In genomic region chr1:197198333-197198732, GRCh38 we compare ENCODE assay signal across 10 cellular contexts. TPM values are rescaled to one million over a fixed set of nuclear protein-coding genes. Genes with fewer than 3 reads are reported as not detected.
DNase-seq lines count a peak whose midpoint lies in the region; ATAC-seq and TF ChIP-seq lines count a peak whose summit lies in the region.
"Had no signal": no experiment of that assay in that cellular context is flagged by ENCODE, and none has a peak within 500 bp of the region (broad histone marks: within the 10 kb centered on the region; RNA-seq: fewer than 3 reads in every experiment).

No MANE protein-coding gene starts in this region.

- H3K9me3 Mint-ChIP-seq in Calu3 (ENCODE audit: low read depth, unreplicated experiment) (no peaks in the 10 kb centered on the region), neural progenitor cell (no peaks in the 10 kb centered on the region)
- H3K9me3 Mint-ChIP-seq in effector memory CD8-positive, alpha-beta T cell: no peaks in the 10 kb centered on the region

- H4K20me1 ChIP-seq in neural progenitor cell (ENCODE audit: low read depth): no peaks in the 10 kb centered on the region

- H3K79me2 ChIP-seq in neural progenitor cell (ENCODE audit: low read depth): peaks cover 72% of the 10 kb centered on the region

- TF ChIP-seq CTCF in Calu3 (IDR thresholded peaks at IDR 0.05; ENCODE audit: unreplicated experiment) (no peak), neural progenitor cell (IDR thresholded peaks at IDR 0.05) (no peak)

- H3F3A ChIP-seq in neural progenitor cell (ENCODE audit: low read depth): peaks cover 8% of the 10 kb centered on the region

- H3K4me3 ChIP-seq in NT2/D1 (ENCODE audit: insufficient read length, low read depth) (peak overlapping the region; percentile 11), neural progenitor cell (peak overlapping the region; percentile 89)

- peak overlapping the region; percentile 7 for H3K4me3 Mint-ChIP-seq in Calu3 (ENCODE audit: low read depth, unreplicated experiment)
- H3K4me3 Mint-ChIP-seq in effector memory CD8-positive, alpha-beta T cell: peak overlapping the region; percentile 91 to 95
- H3K4me3 Mint-ChIP-seq in neural progenitor cell: peak overlapping the region; percentile 75

- H3K4me1 Mint-ChIP-seq in Calu3 (ENCODE audit: low read depth, unreplicated experiment) (peaks cover 40% of the 10 kb centered on the region), neural progenitor cell (peaks cover 42% of the 10 kb centered on the region)
- peaks cover 39 to 60% of the 10 kb centered on the region in 2 donors for H3K4me1 Mint-ChIP-seq in effector memory CD8-positive, alpha-beta T cell (ENCODE audit: low read depth in 2 of 2)

- H3K27me3 ChIP-seq in NT2/D1 (ENCODE audit: insufficient read depth, insufficient read length) (no peaks in the 10 kb centered on the region), neural progenitor cell (no peaks in the 10 kb centered on the region)

- H3K36me3 Mint-ChIP-seq in Calu3 (ENCODE audit: insufficient read depth, unreplicated experiment): peaks cover 37% of the 10 kb centered on the region
- H3K36me3 Mint-ChIP-seq in effector memory CD8-positive, alpha-beta T cell (ENCODE audit: insufficient read depth): peaks cover 13% of the 10 kb centered on the region
- H3K36me3 Mint-ChIP-seq in neural progenitor cell: peaks cover 17% of the 10 kb centered on the region

- CTCF ChIA-PET in Calu3 (lab: Charles Lee): no interaction called here

- intact Hi-C loops in Calu3 (cut with micrococcal nuclease; ENCODE audit: unreplicated experiment): no loop called here

- H3K4me1 ChIP-seq in NT2/D1 (ENCODE audit: insufficient read depth, insufficient read length) (no peaks in the 10 kb centered on the region), neural progenitor cell (peaks cover 31% of the 10 kb centered on the region)

- H3K27ac Mint-ChIP-seq in Calu3 (ENCODE audit: unreplicated experiment) (no peak overlapping the region), neural progenitor cell (no peak overlapping the region)
- H3K27ac Mint-ChIP-seq in effector memory CD8-positive, alpha-beta T cell: no peak overlapping the region

- H3K36me3 ChIP-seq in NT2/D1 (ENCODE audit: insufficient read depth, insufficient read length, low read length): no peaks in the 10 kb centered on the region
- no peaks in the 10 kb centered on the region for H3K36me3 ChIP-seq in neural progenitor cell

- H2AFZ ChIP-seq in neural progenitor cell (replicated peaks): no peak overlapping the region

- ATAC-seq in effector memory CD8-positive, alpha-beta T cell (replicated peaks): no peak
- no peak for ATAC-seq in HG02885 (IDR thresholded peaks at IDR 0.05; ENCODE audit: poor library complexity, unreplicated experiment)
- ATAC-seq: Panc1 had no signal

- DNase-seq in Calu3 (no peak), NT2/D1 (ENCODE audit: low read depth, low spot score) (no peak), neural progenitor cell (ENCODE audit: low spot score) (no peak), epidermal melanocyte (ENCODE audit: insufficient read length, low spot score) (no peak), HuH-7 (ENCODE audit: low spot score) (no peak)
- DNase-seq in effector memory CD8-positive, alpha-beta T cell: no peak
- DNase-seq in activated CD4-positive, CD25-positive, alpha-beta regulatory T cell treated with anti-CD3 and anti-CD28 coated beads, Interleukin-2, amount 50 U/mL, for 72 hours: no peak
- DNase-seq: Kasumi-1 had no signal

- H3K27me3 Mint-ChIP-seq in Calu3 (ENCODE audit: unreplicated experiment) (no peaks in the 10 kb centered on the region), neural progenitor cell (ENCODE audit: insufficient read depth, low read depth) (no peaks in the 10 kb centered on the region)
- no peaks in the 10 kb centered on the region for H3K27me3 Mint-ChIP-seq in effector memory CD8-positive, alpha-beta T cell

- no TSS peak for BruUV-seq in Calu3 (replicated peaks; lab: Mats Ljungman, UMichigan)

- H3K9ac ChIP-seq in NT2/D1 (ENCODE audit: insufficient read length, low read depth): no peak overlapping the region
- peak overlapping the region; percentile 12 for H3K9ac ChIP-seq in neural progenitor cell

- no peak overlapping the region for H3K27ac ChIP-seq in neural progenitor cell

- H3K4me2 ChIP-seq in neural progenitor cell: peak overlapping the region; percentile 95

- H3K9me3 ChIP-seq in NT2/D1 (ENCODE audit: insufficient read depth, low read length) (no peaks in the 10 kb centered on the region), neural progenitor cell (ENCODE audit: low read depth) (no peaks in the 10 kb centered on the region)

RNA-seq across cellular contexts. Expression of gene ZBTB41, which starts 2.8 kb away (rescaled TPM):
- 19.6 and 20.1 TPM in 2 replicates for total RNA-seq in Calu3 (2022)
- total RNA-seq in neural progenitor cell (ENCODE audit: low replicate concordance): 13.9 and 21.9 TPM in 2 replicates

RNA-seq across cellular contexts. Expression of gene ASPM, which starts 51.9 kb away (rescaled TPM):
- total RNA-seq in Calu3 (2022) (36.3 and 44.0 TPM in 2 replicates), neural progenitor cell (ENCODE audit: low replicate concordance) (95.5 and 146 TPM in 2 replicates)

Comparison
In these comparisons a context has a peak if more than half of its experiments do, and no peak if none do; other contexts are left out.
1. H3K4me3 Mint-ChIP-seq: peak in every context shown above with its lines; median percentile 93 in effector memory CD8-positive, alpha-beta T cell; 75 in neural progenitor cell; 7 in Calu3.